Comparison of ENCODE assay signal across 2 cellular contexts in genomic region chr1:21887216-21887736, GRCh38.
TF ChIP-seq lines count a peak whose summit lies in the region.

No MANE protein-coding gene starts in this region.

TF ChIP-seq in IMR-90, 13 proteins besides CTCF, POLR2A, EP300 and RAD21:
- TF ChIP-seq FOS (IDR thresholded peaks at IDR 0.05; ENCODE audit: low read depth, low read length) (no peak), BHLHE40 (IDR thresholded peaks at IDR 0.05; ENCODE audit: low read depth, low read length) (no peak)

TF ChIP-seq in endothelial cell of umbilical vein, 7 proteins besides CTCF, POLR2A, EP300 and RAD21:
- TF ChIP-seq EZH2 (IDR thresholded peaks at IDR 0.05; ENCODE audit: borderline replicate concordance, low read depth, low read length, severe bottlenecking) (no peak), POLR2AphosphoS5 (IDR thresholded peaks at IDR 0.05; ENCODE audit: insufficient read depth, low read depth, low read length) (no peak)
